In genomic region chr1:228166170-228166936, GRCh38 we compare ENCODE assay signal across 8 cellular contexts. TPM values are rescaled to one million over a fixed set of nuclear protein-coding genes. Genes with fewer than 3 reads are reported as not detected.
DNase-seq lines count a peak whose midpoint lies in the region; ATAC-seq, FAIRE-seq and TF ChIP-seq lines count a peak whose summit lies in the region.

No MANE protein-coding gene starts in this region.

- H3K79me2 ChIP-seq in OCI-LY1 (ENCODE audit: insufficient read depth, low read length): no peaks in the 10 kb centered on the region

- H3K9me3 ChIP-seq in Caco-2 (no peaks in the 10 kb centered on the region), OCI-LY1 (ENCODE audit: low read length) (no peaks in the 10 kb centered on the region), neutrophil (no peaks in the 10 kb centered on the region), tibial artery (no peaks in the 10 kb centered on the region)

- intact Hi-C loops in Caco-2 (cut with micrococcal nuclease; ENCODE audit: unreplicated experiment): no loop called here
- intact Hi-C loops in tibial artery (cut with DNase I; ENCODE audit: low total_unique reads): loop anchor here (5.0 to 10.0 kb wide), 3 partner anchors 62 to 432 kb away; partner anchors contain the start of genes C1orf35, JMJD4, MRPL55 and SNAP47

- BruUV-seq in Caco-2 (replicated peaks; lab: Mats Ljungman, UMichigan): no TSS peak

- no peaks in the 10 kb centered on the region for H3F3A ChIP-seq in OCI-LY1 (ENCODE audit: insufficient read depth, low read length)

- H3K4me1 ChIP-seq in Caco-2 (peaks cover 17% of the 10 kb centered on the region), OCI-LY1 (ENCODE audit: insufficient read depth, low read length, severe bottlenecking) (peaks cover 20% of the 10 kb centered on the region), neutrophil (ENCODE audit: control insufficient read depth in 1 of 2, insufficient read depth in 1 of 2, low read depth in 1 of 2, low read length in 1 of 2) (peaks cover 15 to 18% of the 10 kb centered on the region in 2 experiments), tibial artery (peaks cover 0 to 21% (median 11%) of the 10 kb centered on the region in 4 donors)

- peaks cover 17% of the 10 kb centered on the region for H3K36me3 Mint-ChIP-seq in Caco-2 (ENCODE audit: insufficient read depth, unreplicated experiment)

- TF ChIP-seq CTCF in Caco-2 (IDR thresholded peaks at IDR 0.05; ENCODE audit: insufficient read depth in 1 of 2, low read depth in 1 of 2, low read length in 1 of 2, severe bottlenecking in 1 of 2, unreplicated experiment in 1 of 2): peak; percentile 35 to 47
- peak; percentile 51 for TF ChIP-seq CTCF in OCI-LY1 (IDR thresholded peaks at IDR 0.05; ENCODE audit: low read length)
- TF ChIP-seq CTCF in neutrophil (IDR thresholded peaks at IDR 0.05): no peak
- peak; percentile 25 to 27 for TF ChIP-seq CTCF in tibial artery (IDR thresholded peaks at IDR 0.05)

- peak overlapping the region; percentile 93 for H3K27ac Mint-ChIP-seq in Caco-2 (ENCODE audit: unreplicated experiment)

- H3K4me2 ChIP-seq in OCI-LY1 (ENCODE audit: low read length): peak overlapping the region; percentile 94

- H4K20me1 ChIP-seq in OCI-LY1 (ENCODE audit: insufficient read depth, low read length): no peaks in the 10 kb centered on the region

- H3K27ac ChIP-seq in OCI-LY1 (ENCODE audit: low read depth, low read length, poor library complexity, severe bottlenecking): no peak overlapping the region
- peak overlapping the region; percentile 100 for H3K27ac ChIP-seq in neutrophil
- H3K27ac ChIP-seq in tibial artery: peak overlapping the region; percentile 91 to 99

- H3K27me3 ChIP-seq in Caco-2 (replicated peaks; ENCODE audit: control insufficient read depth, insufficient read depth, low read length) (no peaks in the 10 kb centered on the region), OCI-LY1 (ENCODE audit: insufficient read depth, low read length) (peaks cover 6% of the 10 kb centered on the region; the same call in 1 of the 2 replicates), neutrophil (peaks cover 30% of the 10 kb centered on the region), tibial artery (peaks cover 0 to 19% of the 10 kb centered on the region in 2 donors)

- no peak for FAIRE-seq in frontal cortex (lab: Jason Lieb, UNC)

- CTCF ChIA-PET in Caco-2 (lab: Charles Lee): interaction anchor here (0.6 to 2.6 kb wide), 3 partner anchors 35 to 241 kb away, joined by 3 to 19 read pairs (median 5); no protein-coding TSS in a partner anchor

- peak overlapping the region; percentile 83 for H3K4me3 ChIP-seq in Caco-2 (ENCODE audit: low read depth, low read length)
- H3K4me3 ChIP-seq in OCI-LY1 (ENCODE audit: low read depth, low read length, poor library complexity, severe bottlenecking): peak overlapping the region; percentile 78
- H3K4me3 ChIP-seq in neutrophil (ENCODE audit: low read depth in 1 of 2, low read length in 1 of 2): peak overlapping the region; percentile 74
- peak overlapping the region; percentile 70 to 86 for H3K4me3 ChIP-seq in tibial artery

- DNase-seq in Caco-2 (peak; percentile 69), frontal cortex (ENCODE audit: low spot score in 2 of 2) (peak; percentile 66 to 84), tibial artery (peak; percentile 69 to 86)
- DNase-seq in activated naive CD4-positive, alpha-beta T cell treated with Interleukin-2 at 50 U/mL for 16 hours: peak; percentile 54

- POLR2A ChIA-PET in Caco-2 (lab: Charles Lee): interaction anchor here (0.6 to 2.3 kb wide), 5 partner anchors 26 to 321 kb away, joined by 3 to 13 read pairs (median 6); partner anchors contain the start of genes GUK1 and RNF187

- no peaks in the 10 kb centered on the region for H3K27me3 Mint-ChIP-seq in Caco-2 (ENCODE audit: insufficient read depth, unreplicated experiment)

- H3K9me3 Mint-ChIP-seq in Caco-2 (ENCODE audit: unreplicated experiment): no peaks in the 10 kb centered on the region

- ATAC-seq in GM19351 (IDR thresholded peaks at IDR 0.05; ENCODE audit: unreplicated experiment) (peak; percentile 21), HG03442 (IDR thresholded peaks at IDR 0.05; ENCODE audit: unreplicated experiment) (peak; percentile 27)

- H3K4me3 Mint-ChIP-seq in Caco-2 (ENCODE audit: unreplicated experiment): peak overlapping the region; percentile 84

- no peak overlapping the region for H2AFZ ChIP-seq in OCI-LY1 (ENCODE audit: low read length)

- peaks cover 8% of the 10 kb centered on the region for H3K4me1 Mint-ChIP-seq in Caco-2 (ENCODE audit: low read depth, unreplicated experiment)

- no peaks in the 10 kb centered on the region for H3K9me2 ChIP-seq in OCI-LY1 (ENCODE audit: low read depth, low read length)

- H3K36me3 ChIP-seq in Caco-2 (ENCODE audit: control insufficient read depth, insufficient read depth, low read length) (no peaks in the 10 kb centered on the region), OCI-LY1 (ENCODE audit: insufficient read depth, low read length) (no peaks in the 10 kb centered on the region), neutrophil (no peaks in the 10 kb centered on the region), tibial artery (peaks cover 0 to 7% (median 0%) of the 10 kb centered on the region in 3 donors)

- peak overlapping the region; percentile 84 for H3K9ac ChIP-seq in OCI-LY1 (ENCODE audit: low read length)

RNA-seq across cellular contexts. Expression of gene IBA57, which starts 0.7 kb away (rescaled TPM):
- total RNA-seq in Caco-2 (2022) (14.3 and 15.4 TPM in 2 replicates), frontal cortex (2.9 TPM)

RNA-seq across cellular contexts. Expression of gene GJC2, which starts 16.6 kb away (rescaled TPM):
- total RNA-seq in Caco-2 (2022): 1.1 and 1.5 TPM in 2 replicates
- total RNA-seq in frontal cortex: 0.82 TPM

RNA-seq across cellular contexts. Expression of gene GUK1, which starts 26.3 kb away (rescaled TPM):
- total RNA-seq in Caco-2 (2022): 73.6 and 74.4 TPM in 2 replicates
- total RNA-seq in frontal cortex: 130 TPM

RNA-seq across cellular contexts. Expression of gene OBSCN, which starts 41.5 kb away (rescaled TPM):
- 5.6 and 6.4 TPM in 2 replicates for total RNA-seq in Caco-2 (2022)
- 30.2 TPM for total RNA-seq in frontal cortex

RNA-seq across cellular contexts. Expression of gene MRPL55, which starts 57.3 kb away (rescaled TPM):
- total RNA-seq in Caco-2 (2022) (63.7 and 69.9 TPM in 2 replicates), frontal cortex (33.4 TPM)
